In the genomic region with DNA sequence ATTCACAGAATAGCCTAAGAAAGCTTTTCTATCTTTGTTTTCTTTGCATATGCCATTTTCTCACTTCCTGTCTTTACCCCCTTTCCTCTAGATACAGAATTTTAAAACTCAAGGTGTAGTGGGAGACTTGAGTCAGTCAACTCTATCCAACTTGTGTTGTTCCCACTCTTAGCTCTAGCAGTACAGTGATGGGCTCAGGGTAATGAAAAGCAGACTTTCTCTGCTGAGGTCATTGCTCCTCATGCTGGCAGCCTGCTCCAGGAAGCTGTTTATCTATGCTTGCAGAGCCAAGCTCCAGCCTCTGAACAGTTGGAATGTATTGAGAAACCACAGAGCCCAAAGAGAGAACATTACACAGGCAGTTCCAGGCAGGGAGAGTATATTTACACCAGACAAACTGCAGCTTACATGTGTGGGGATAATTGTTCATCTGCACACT, we compare ENCODE assay signal across 9 cellular contexts.
DNase-seq lines count a peak whose midpoint lies in the region; ATAC-seq, FAIRE-seq and TF ChIP-seq lines count a peak whose summit lies in the region.
"Had no signal": no experiment of that assay in that cellular context is flagged by ENCODE, and none has a peak within 500 bp of the region (broad histone marks: within the 10 kb centered on the region; RNA-seq: fewer than 3 reads in every experiment).

No MANE protein-coding gene starts in this region.

- ATAC-seq in body of pancreas (peak; percentile 98), GM18909 (IDR thresholded peaks at IDR 0.05; ENCODE audit: poor library complexity, unreplicated experiment) (no peak), GM21786 (IDR thresholded peaks at IDR 0.05; ENCODE audit: unreplicated experiment) (no peak)

- no peak overlapping the region for H3K9ac ChIP-seq in stomach smooth muscle (ENCODE audit: low read length in 2 of 2)

- intact Hi-C loops in body of pancreas (cut with DNase I), result no loop called here

- H3K36me3 ChIP-seq in body of pancreas (replicated peaks in 1 of 2; ENCODE audit: insufficient read depth in 1 of 2, low read depth in 2 of 2) (no peaks in the 10 kb centered on the region), stomach smooth muscle (ENCODE audit: control insufficient read depth in 2 of 2, insufficient read depth in 2 of 2, low read length in 2 of 2) (no peaks in the 10 kb centered on the region)

- H3K27me3 ChIP-seq in body of pancreas (no peaks in the 10 kb centered on the region), stomach smooth muscle (ENCODE audit: control insufficient read depth in 1 of 2, insufficient read depth in 2 of 2, low read length in 2 of 2) (no peaks in the 10 kb centered on the region)

- no peak for TF ChIP-seq CTCF in body of pancreas (IDR thresholded peaks at IDR 0.05)

- H3K4me3 ChIP-seq in body of pancreas (no peak overlapping the region), stomach smooth muscle (ENCODE audit: low read length in 2 of 2) (peak overlapping the region in 1 of 2 donors; percentile 38)

- H3K4me1 ChIP-seq in body of pancreas, result peaks cover 26% of the 10 kb centered on the region
- peaks cover 18% of the 10 kb centered on the region for H3K4me1 ChIP-seq in stomach smooth muscle (ENCODE audit: control insufficient read depth, insufficient read depth, low read length)

- no peaks in the 10 kb centered on the region for H3K9me3 ChIP-seq in body of pancreas
- no peaks in the 10 kb centered on the region for H3K9me3 ChIP-seq in stomach smooth muscle (ENCODE audit: control insufficient read depth in 2 of 2, low read length in 2 of 2)

- no peak for TF ChIP-seq POLR2A in GM12892 (IDR thresholded peaks at IDR 0.05; ENCODE audit: low read depth, low read length)
- no peak for TF ChIP-seq POLR2A in body of pancreas (IDR thresholded peaks at IDR 0.05)

- peak overlapping the region; percentile 25 to 67 (median 44) for H3K27ac ChIP-seq in body of pancreas
- peak overlapping the region; percentile 78 for H3K27ac ChIP-seq in stomach smooth muscle (ENCODE audit: low read length)
- H3K27ac ChIP-seq: VCaP had no signal

- FAIRE-seq in GM12892 (lab: Jason Lieb, UNC), result peak; percentile 69

- no peak for DNase-seq in GM12892 (ENCODE audit: insufficient read length)
- peak; percentile 61 for DNase-seq in NCI-H2029 treated with DMSO at 0.1 percent for 48 hours (lab: John Stamatoyannopoulos, UW)
- peak; percentile 68 to 90 (median 84) for DNase-seq in body of pancreas
- DNase-seq in iPS-NIHi11 (ENCODE audit: low spot score), result peak; percentile 9
- no peak for DNase-seq in D341Med (ENCODE audit: low spot score)

Comparison
In these comparisons a context has a peak if more than half of its experiments do, and no peak if none do; other contexts are left out.
1. DNase-seq: peak in NCI-H2029 treated with DMSO at 0.1 percent for 48 hours (single experiment), body of pancreas (4 of 4) and iPS-NIHi11 (single experiment); none in GM12892 (single experiment) and D341Med (single experiment).